1 cellular context compared by ENCODE assay signal in the genomic region with DNA sequence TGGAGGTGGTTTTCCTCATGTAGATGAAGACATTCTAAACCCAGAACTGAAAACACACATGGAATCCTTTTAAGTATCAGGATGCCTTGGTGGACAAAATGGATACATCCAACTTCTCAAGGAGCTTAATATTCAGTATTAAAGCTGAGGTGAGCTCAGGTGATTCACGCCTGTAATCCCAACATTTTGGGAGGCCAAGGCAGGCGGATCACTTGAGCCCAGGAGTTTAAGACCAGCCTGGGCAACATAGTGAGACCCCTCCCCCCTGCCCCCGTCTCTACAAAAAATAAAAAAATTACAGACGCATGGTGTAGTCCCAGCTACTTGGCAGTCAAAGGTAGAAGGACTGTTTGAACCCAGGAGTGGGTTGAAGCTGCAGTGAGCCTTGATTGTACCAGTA.
TF ChIP-seq lines count a peak whose summit lies in the region.

No MANE protein-coding gene starts in this region.

TF ChIP-seq in GM23338, 12 proteins besides CTCF, POLR2A, EP300 and RAD21 (continued from another document):
- TF ChIP-seq, protein P1, sequence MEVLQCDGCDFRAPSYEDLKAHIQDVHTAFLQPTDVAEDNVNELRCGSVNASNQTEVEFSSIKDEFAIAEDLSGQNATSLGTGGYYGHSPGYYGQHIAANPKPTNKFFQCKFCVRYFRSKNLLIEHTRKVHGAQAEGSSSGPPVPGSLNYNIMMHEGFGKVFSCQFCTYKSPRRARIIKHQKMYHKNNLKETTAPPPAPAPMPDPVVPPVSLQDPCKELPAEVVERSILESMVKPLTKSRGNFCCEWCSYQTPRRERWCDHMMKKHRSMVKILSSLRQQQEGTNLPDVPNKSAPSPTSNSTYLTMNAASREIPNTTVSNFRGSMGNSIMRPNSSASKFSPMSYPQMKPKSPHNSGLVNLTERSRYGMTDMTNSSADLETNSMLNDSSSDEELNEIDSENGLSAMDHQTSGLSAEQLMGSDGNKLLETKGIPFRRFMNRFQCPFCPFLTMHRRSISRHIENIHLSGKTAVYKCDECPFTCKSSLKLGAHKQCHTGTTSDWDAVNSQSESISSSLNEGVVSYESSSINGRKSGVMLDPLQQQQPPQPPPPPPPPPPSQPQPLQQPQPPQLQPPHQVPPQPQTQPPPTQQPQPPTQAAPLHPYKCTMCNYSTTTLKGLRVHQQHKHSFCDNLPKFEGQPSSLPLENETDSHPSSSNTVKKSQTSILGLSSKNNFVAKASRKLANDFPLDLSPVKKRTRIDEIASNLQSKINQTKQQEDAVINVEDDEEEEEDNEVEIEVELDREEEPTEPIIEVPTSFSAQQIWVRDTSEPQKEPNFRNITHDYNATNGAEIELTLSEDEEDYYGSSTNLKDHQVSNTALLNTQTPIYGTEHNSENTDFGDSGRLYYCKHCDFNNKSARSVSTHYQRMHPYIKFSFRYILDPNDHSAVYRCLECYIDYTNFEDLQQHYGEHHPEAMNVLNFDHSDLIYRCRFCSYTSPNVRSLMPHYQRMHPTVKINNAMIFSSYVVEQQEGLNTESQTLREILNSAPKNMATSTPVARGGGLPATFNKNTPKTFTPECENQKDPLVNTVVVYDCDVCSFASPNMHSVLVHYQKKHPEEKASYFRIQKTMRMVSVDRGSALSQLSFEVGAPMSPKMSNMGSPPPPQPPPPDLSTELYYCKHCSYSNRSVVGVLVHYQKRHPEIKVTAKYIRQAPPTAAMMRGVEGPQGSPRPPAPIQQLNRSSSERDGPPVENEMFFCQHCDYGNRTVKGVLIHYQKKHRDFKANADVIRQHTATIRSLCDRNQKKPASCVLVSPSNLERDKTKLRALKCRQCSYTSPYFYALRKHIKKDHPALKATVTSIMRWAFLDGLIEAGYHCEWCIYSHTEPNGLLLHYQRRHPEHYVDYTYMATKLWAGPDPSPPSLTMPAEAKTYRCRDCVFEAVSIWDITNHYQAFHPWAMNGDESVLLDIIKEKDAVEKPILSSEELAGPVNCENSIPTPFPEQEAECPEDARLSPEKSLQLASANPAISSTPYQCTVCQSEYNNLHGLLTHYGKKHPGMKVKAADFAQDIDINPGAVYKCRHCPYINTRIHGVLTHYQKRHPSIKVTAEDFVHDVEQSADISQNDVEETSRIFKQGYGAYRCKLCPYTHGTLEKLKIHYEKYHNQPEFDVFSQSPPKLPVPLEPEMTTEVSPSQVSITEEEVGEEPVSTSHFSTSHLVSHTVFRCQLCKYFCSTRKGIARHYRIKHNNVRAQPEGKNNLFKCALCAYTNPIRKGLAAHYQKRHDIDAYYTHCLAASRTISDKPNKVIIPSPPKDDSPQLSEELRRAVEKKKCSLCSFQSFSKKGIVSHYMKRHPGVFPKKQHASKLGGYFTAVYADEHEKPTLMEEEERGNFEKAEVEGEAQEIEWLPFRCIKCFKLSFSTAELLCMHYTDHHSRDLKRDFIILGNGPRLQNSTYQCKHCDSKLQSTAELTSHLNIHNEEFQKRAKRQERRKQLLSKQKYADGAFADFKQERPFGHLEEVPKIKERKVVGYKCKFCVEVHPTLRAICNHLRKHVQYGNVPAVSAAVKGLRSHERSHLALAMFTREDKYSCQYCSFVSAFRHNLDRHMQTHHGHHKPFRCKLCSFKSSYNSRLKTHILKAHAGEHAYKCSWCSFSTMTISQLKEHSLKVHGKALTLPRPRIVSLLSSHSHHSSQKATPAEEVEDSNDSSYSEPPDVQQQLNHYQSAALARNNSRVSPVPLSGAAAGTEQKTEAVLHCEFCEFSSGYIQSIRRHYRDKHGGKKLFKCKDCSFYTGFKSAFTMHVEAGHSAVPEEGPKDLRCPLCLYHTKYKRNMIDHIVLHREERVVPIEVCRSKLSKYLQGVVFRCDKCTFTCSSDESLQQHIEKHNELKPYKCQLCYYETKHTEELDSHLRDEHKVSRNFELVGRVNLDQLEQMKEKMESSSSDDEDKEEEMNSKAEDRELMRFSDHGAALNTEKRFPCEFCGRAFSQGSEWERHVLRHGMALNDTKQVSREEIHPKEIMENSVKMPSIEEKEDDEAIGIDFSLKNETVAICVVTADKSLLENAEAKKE (CRISPR knock-in tag; IDR thresholded peaks at IDR 0.05) = no peak
- TF ChIP-seq, protein P2, sequence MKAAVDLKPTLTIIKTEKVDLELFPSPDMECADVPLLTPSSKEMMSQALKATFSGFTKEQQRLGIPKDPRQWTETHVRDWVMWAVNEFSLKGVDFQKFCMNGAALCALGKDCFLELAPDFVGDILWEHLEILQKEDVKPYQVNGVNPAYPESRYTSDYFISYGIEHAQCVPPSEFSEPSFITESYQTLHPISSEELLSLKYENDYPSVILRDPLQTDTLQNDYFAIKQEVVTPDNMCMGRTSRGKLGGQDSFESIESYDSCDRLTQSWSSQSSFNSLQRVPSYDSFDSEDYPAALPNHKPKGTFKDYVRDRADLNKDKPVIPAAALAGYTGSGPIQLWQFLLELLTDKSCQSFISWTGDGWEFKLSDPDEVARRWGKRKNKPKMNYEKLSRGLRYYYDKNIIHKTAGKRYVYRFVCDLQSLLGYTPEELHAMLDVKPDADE (IDR thresholded peaks at IDR 0.05) = no peak
- no peak for TF ChIP-seq ZNF114 (CRISPR knock-in tag; IDR thresholded peaks at IDR 0.05)
- no peak for TF ChIP-seq POLR2AphosphoS5 (IDR thresholded peaks at IDR 0.05; ENCODE audit: low read depth)
- no peak for TF ChIP-seq STAT1 (IDR thresholded peaks at IDR 0.05; ENCODE audit: unreplicated experiment)
- no peak for TF ChIP-seq EZH2 (IDR thresholded peaks at IDR 0.05; ENCODE audit: low read depth, unreplicated experiment)
- TF ChIP-seq CREB1 (CRISPR knock-in tag; IDR thresholded peaks at IDR 0.05; ENCODE audit: low read depth) = no peak
- no peak for TF ChIP-seq NANOG (IDR thresholded peaks at IDR 0.05; ENCODE audit: borderline replicate concordance)
- TF ChIP-seq, protein P3, sequence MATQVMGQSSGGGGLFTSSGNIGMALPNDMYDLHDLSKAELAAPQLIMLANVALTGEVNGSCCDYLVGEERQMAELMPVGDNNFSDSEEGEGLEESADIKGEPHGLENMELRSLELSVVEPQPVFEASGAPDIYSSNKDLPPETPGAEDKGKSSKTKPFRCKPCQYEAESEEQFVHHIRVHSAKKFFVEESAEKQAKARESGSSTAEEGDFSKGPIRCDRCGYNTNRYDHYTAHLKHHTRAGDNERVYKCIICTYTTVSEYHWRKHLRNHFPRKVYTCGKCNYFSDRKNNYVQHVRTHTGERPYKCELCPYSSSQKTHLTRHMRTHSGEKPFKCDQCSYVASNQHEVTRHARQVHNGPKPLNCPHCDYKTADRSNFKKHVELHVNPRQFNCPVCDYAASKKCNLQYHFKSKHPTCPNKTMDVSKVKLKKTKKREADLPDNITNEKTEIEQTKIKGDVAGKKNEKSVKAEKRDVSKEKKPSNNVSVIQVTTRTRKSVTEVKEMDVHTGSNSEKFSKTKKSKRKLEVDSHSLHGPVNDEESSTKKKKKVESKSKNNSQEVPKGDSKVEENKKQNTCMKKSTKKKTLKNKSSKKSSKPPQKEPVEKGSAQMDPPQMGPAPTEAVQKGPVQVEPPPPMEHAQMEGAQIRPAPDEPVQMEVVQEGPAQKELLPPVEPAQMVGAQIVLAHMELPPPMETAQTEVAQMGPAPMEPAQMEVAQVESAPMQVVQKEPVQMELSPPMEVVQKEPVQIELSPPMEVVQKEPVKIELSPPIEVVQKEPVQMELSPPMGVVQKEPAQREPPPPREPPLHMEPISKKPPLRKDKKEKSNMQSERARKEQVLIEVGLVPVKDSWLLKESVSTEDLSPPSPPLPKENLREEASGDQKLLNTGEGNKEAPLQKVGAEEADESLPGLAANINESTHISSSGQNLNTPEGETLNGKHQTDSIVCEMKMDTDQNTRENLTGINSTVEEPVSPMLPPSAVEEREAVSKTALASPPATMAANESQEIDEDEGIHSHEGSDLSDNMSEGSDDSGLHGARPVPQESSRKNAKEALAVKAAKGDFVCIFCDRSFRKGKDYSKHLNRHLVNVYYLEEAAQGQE (IDR thresholded peaks at IDR 0.05; ENCODE audit: unreplicated experiment) = no peak
TF ChIP-seq in GM23338: peak in this region for 0.
